In genomic region chr9:79611091-79611614, GRCh38 we compare ENCODE assay signal across 8 cellular contexts. TPM values are rescaled to one million over a fixed set of nuclear protein-coding genes. Genes with fewer than 3 reads are reported as not detected.
A peak's percentile ranks its signal among the peaks of the same experiment; 100 is the strongest.
DNase-seq lines count a peak whose midpoint lies in the region; ATAC-seq lines count a peak whose summit lies in the region.
"Had no signal": no experiment of that assay in that cellular context is flagged by ENCODE, and none has a peak within 500 bp of the region (broad histone marks: within the 10 kb centered on the region; RNA-seq: fewer than 3 reads in every experiment).

No MANE protein-coding gene starts in this region.

- no peaks in the 10 kb centered on the region for H3K27me3 Mint-ChIP-seq in activated T-cell treated with anti-CD3 and anti-CD28 coated beads, Interleukin-2, amount 50 U/mL, for 4 hours (ENCODE audit: low read depth)

- peaks cover 58% of the 10 kb centered on the region for H3K4me1 Mint-ChIP-seq in activated T-cell treated with anti-CD3 and anti-CD28 coated beads, Interleukin-2, amount 50 U/mL, for 4 hours (ENCODE audit: low read depth)

- DNase-seq in SK-N-DZ (ENCODE audit: low spot score) (peak; percentile 36), kidney glomerular epithelial cell (lab: John Stamatoyannopoulos, UW) (peak; percentile 96), NCI-H526 treated with DMSO at 0.1 percent for 48 hours (lab: John Stamatoyannopoulos, UW) (no peak)
- no peak for DNase-seq in activated T-cell treated with anti-CD3 and anti-CD28 coated beads, Interleukin-2, amount 50 U/mL, for 4 hours
- DNase-seq in activated naive CD4-positive, alpha-beta T cell treated with Interleukin-2 at 50 U/mL for 16 hours, result no peak
- DNase-seq: pancreas had no signal

- ATAC-seq in GM18907 (IDR thresholded peaks at IDR 0.05; ENCODE audit: unreplicated experiment), result peak; percentile 82
- ATAC-seq in HG03039 (IDR thresholded peaks at IDR 0.05; ENCODE audit: unreplicated experiment), result peak; percentile 92
- ATAC-seq in activated T-cell treated with anti-CD3 and anti-CD28 coated beads, Interleukin-2, amount 50 U/mL, for 4 hours, result no peak

- H3K4me3 Mint-ChIP-seq in activated T-cell treated with anti-CD3 and anti-CD28 coated beads, Interleukin-2, amount 50 U/mL, for 4 hours, result no peak overlapping the region

- H3K36me3 Mint-ChIP-seq in activated T-cell treated with anti-CD3 and anti-CD28 coated beads, Interleukin-2, amount 50 U/mL, for 4 hours (ENCODE audit: insufficient read depth), result peaks cover 30% of the 10 kb centered on the region

- no peaks in the 10 kb centered on the region for H3K9me3 Mint-ChIP-seq in activated T-cell treated with anti-CD3 and anti-CD28 coated beads, Interleukin-2, amount 50 U/mL, for 4 hours

RNA-seq across cellular contexts. Expression of gene TLE4, which starts 39.4 kb away (rescaled TPM):
- polyA plus RNA-seq in SK-N-DZ (2014; cell fraction: cytosol; rRNA removed), result 68.9 and 74.0 TPM in 2 replicates
- polyA plus RNA-seq in SK-N-DZ (2014; cell fraction: nucleus; rRNA removed), result 50.8 and 52.3 TPM in 2 replicates
- total RNA-seq in activated T-cell treated with anti-CD3 and anti-CD28 coated beads, Interleukin-2, amount 50 U/mL, for 4 hours, result 10 to 100 TPM; 13.4 to 18.9 (median 14.1) TPM

Comparison
In these comparisons a context has a peak if more than half of its experiments do, and no peak if none do; other contexts are left out.
1. ATAC-seq: peak in GM18907 (single experiment) and HG03039 (single experiment); none in activated T-cell treated with anti-CD3 and anti-CD28 coated beads, Interleukin-2, amount 50 U/mL, for 4 hours (0 of 2).
2. DNase-seq: peak in SK-N-DZ (single experiment) and kidney glomerular epithelial cell (single experiment); none in NCI-H526 treated with DMSO at 0.1 percent for 48 hours (single experiment), activated T-cell treated with anti-CD3 and anti-CD28 coated beads, Interleukin-2, amount 50 U/mL, for 4 hours (single experiment) and activated naive CD4-positive, alpha-beta T cell treated with Interleukin-2 at 50 U/mL for 16 hours (single experiment).